Comparison of ENCODE assay signal across 8 cellular contexts in genomic region chr6:166167801-166168615, GRCh38. TPM values are rescaled to one million over a fixed set of nuclear protein-coding genes. Genes with fewer than 3 reads are reported as not detected.
DNase-seq lines count a peak whose midpoint lies in the region; ATAC-seq, FAIRE-seq and TF ChIP-seq lines count a peak whose summit lies in the region.

A gene with protein sequence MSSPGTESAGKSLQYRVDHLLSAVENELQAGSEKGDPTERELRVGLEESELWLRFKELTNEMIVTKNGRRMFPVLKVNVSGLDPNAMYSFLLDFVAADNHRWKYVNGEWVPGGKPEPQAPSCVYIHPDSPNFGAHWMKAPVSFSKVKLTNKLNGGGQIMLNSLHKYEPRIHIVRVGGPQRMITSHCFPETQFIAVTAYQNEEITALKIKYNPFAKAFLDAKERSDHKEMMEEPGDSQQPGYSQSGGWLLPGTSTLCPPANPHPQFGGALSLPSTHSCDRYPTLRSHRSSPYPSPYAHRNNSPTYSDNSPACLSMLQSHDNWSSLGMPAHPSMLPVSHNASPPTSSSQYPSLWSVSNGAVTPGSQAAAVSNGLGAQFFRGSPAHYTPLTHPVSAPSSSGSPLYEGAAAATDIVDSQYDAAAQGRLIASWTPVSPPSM (minus strand): TSS chr6:166167851. CDS start chr6:166167591, 260 bp downstream.

- H3K4me1 ChIP-seq in HUES64 (ENCODE audit: insufficient read depth, low read length), result peaks cover 36% of the 10 kb centered on the region
- peaks cover 4% of the 10 kb centered on the region for H3K4me1 ChIP-seq in parathyroid adenoma

- H2AFZ ChIP-seq in parathyroid adenoma, result no peak within 1 kb of the TSS

- FAIRE-seq in H54 (lab: Jason Lieb, UNC), result no peak

- H3K9me3 ChIP-seq in HUES64 (ENCODE audit: insufficient read depth, low read depth, low read length), result no peaks in the 10 kb centered on the region
- no peaks in the 10 kb centered on the region for H3K9me3 ChIP-seq in parathyroid adenoma (ENCODE audit: control insufficient read depth, low read length)

- no peak within 1 kb of the TSS for H3K27ac ChIP-seq in HUES64 (ENCODE audit: low read depth, low read length)
- no peak within 1 kb of the TSS for H3K27ac ChIP-seq in dorsolateral prefrontal cortex
- no peak within 1 kb of the TSS for H3K27ac ChIP-seq in parathyroid adenoma

- under 1% methylated on average over 79 of the region's 79 CpGs for WGBS in HUES64

- H3K79me2 ChIP-seq in parathyroid adenoma, result no peaks in the 10 kb centered on the region

- H3K4me2 ChIP-seq in parathyroid adenoma (ENCODE audit: low read length), result peak within 1 kb of the TSS; percentile 73

- peak within 1 kb of the TSS; percentile 55 for H3K4me3 ChIP-seq in HUES64 (ENCODE audit: low read length)
- H3K4me3 ChIP-seq in dorsolateral prefrontal cortex, result peak within 1 kb of the TSS in 54 of 59 donors; percentile 2 to 64 (median 38)
- peak within 1 kb of the TSS; percentile 35 for H3K4me3 ChIP-seq in parathyroid adenoma (ENCODE audit: low read depth, low read length)

- H3K9ac ChIP-seq in HUES64 (ENCODE audit: low read depth, low read length) (no peak within 1 kb of the TSS), parathyroid adenoma (no peak within 1 kb of the TSS)

- DNase-seq in GM10266 (ENCODE audit: extremely low spot score), result peak; percentile 62
- DNase-seq in dorsolateral prefrontal cortex, result no peak
- DNase-seq in H54 (ENCODE audit: insufficient read length, low spot score), result no peak
- no peak for DNase-seq in HUDEP-2 (lab: John Stamatoyannopoulos, UW; ENCODE audit: unreplicated experiment in 76 of 76)
- DNase-seq in amniotic stem cell (lab: John Stamatoyannopoulos, UW), result no peak

- ATAC-seq in GM19397 (IDR thresholded peaks at IDR 0.05; ENCODE audit: unreplicated experiment), result no peak

- TF ChIP-seq POLR2A in H54 (IDR thresholded peaks at IDR 0.05; ENCODE audit: low read depth, low read length), result no peak

- intact Hi-C loops in dorsolateral prefrontal cortex (cut with DNase I), result no loop called here

- peaks cover 100% of the 10 kb centered on the region for H3K27me3 ChIP-seq in HUES64 (ENCODE audit: insufficient read depth, low read length)
- peaks cover 10 to 96% (median 82%) of the 10 kb centered on the region in 45 donors for H3K27me3 ChIP-seq in dorsolateral prefrontal cortex
- no peaks in the 10 kb centered on the region for H3K27me3 ChIP-seq in parathyroid adenoma (ENCODE audit: control insufficient read depth, insufficient read depth, low read length)

- H3K36me3 ChIP-seq in HUES64 (ENCODE audit: insufficient read depth, low read length) (no peaks in the 10 kb centered on the region), parathyroid adenoma (ENCODE audit: control insufficient read depth, insufficient read depth, low read length) (no peaks in the 10 kb centered on the region)

- TF ChIP-seq CTCF in GM10266 (IDR thresholded peaks at IDR 0.05; ENCODE audit: control insufficient read depth, insufficient read depth, low read depth, missing control alignments) (no peak), dorsolateral prefrontal cortex (IDR thresholded peaks at IDR 0.05 in 54 of 56, conservative IDR thresholded peaks at IDR 0.05 in 2 of 56; ENCODE audit: low read depth in 1 of 56, partially characterized antibody in 56 of 56) (no peak), parathyroid adenoma (IDR thresholded peaks at IDR 0.05) (no peak)

RNA-seq across cellular contexts. Expression of the gene that starts here (rescaled TPM):
- polyA plus RNA-seq in HUES64 (2013, experiment 1 of 2), result 8.4 TPM
- 9.0 TPM for polyA plus RNA-seq in HUES64 (2013, experiment 2 of 2)
- total RNA-seq in dorsolateral prefrontal cortex, result under 1 TPM in 3 of 120 experiments, not detected in 117; 0.19 to 0.55 (median 0.29) TPM
